Comparison of ENCODE assay signal across 8 cellular contexts in genomic region chr7:10974717-10975032, GRCh38. TPM values are rescaled to one million over a fixed set of nuclear protein-coding genes. Genes with fewer than 3 reads are reported as not detected.
DNase-seq lines count a peak whose midpoint lies in the region; ATAC-seq and TF ChIP-seq lines count a peak whose summit lies in the region.

No MANE protein-coding gene starts in this region.

- peak overlapping the region; percentile 84 for H3K27ac ChIP-seq in KOPT-K1 (ENCODE audit: low read depth, low read length, poor library complexity, severe bottlenecking)

- TF ChIP-seq POLR2A in lower leg skin (IDR thresholded peaks at IDR 0.05), result no peak

- 21 to 27% methylated on average over 3 of the region's 3 CpGs for WGBS in lower leg skin, 2 donors

- peaks cover 25 to 27% of the 10 kb centered on the region in 2 donors for H3K36me3 Mint-ChIP-seq in activated naive CD4-positive, alpha-beta T cell treated with anti-CD3 and anti-CD28 coated beads, Interleukin-2, amount 50 U/mL, for 72 hours

- H3K9me3 Mint-ChIP-seq in activated naive CD4-positive, alpha-beta T cell treated with anti-CD3 and anti-CD28 coated beads, Interleukin-2, amount 50 U/mL, for 72 hours, result no peaks in the 10 kb centered on the region

- peak overlapping the region; percentile 72 for H3K4me3 ChIP-seq in lower leg skin (ENCODE audit: low read depth, poor library complexity, severe bottlenecking)

- no peak for TF ChIP-seq CTCF in lower leg skin (IDR thresholded peaks at IDR 0.05)

- intact Hi-C loops in lower leg skin (cut with DNase I; ENCODE audit: low total_unique reads), result no loop called here

- DNase-seq in G401 (ENCODE audit: low spot score) (peak; percentile 48), lower leg skin (ENCODE audit: low spot score in 2 of 2) (no peak), hepatic stellate cell (ENCODE audit: low spot score) (no peak), medulla oblongata (ENCODE audit: extremely low spot score) (no peak), HuH-7.5 (ENCODE audit: low spot score) (no peak)
- DNase-seq in activated naive CD4-positive, alpha-beta T cell treated with anti-CD3 and anti-CD28 coated beads, Interleukin-2, amount 50 U/mL, for 72 hours (ENCODE audit: low spot score in 2 of 2), result no peak

- H3K36me3 ChIP-seq in KOPT-K1 (ENCODE audit: insufficient read depth, low read length), result peaks cover 34% of the 10 kb centered on the region

- in situ Hi-C loops in G401 (cut with HindIII; ENCODE audit: low sequenced_read_pairs), result no loop called here

- no peak for ATAC-seq in activated naive CD4-positive, alpha-beta T cell treated with anti-CD3 and anti-CD28 coated beads, Interleukin-2, amount 50 U/mL, for 72 hours
- ATAC-seq in HG02588 (IDR thresholded peaks at IDR 0.05; ENCODE audit: unreplicated experiment), result no peak

- no peaks in the 10 kb centered on the region for H3K9me3 ChIP-seq in KOPT-K1 (ENCODE audit: insufficient read depth, low read length, poor library complexity, severe bottlenecking)

- H3K27ac Mint-ChIP-seq in activated naive CD4-positive, alpha-beta T cell treated with anti-CD3 and anti-CD28 coated beads, Interleukin-2, amount 50 U/mL, for 72 hours, result peak overlapping the region; percentile 96 to 98

RNA-seq across cellular contexts. Expression of gene PHF14, which starts 1.0 kb away (rescaled TPM):
- total RNA-seq in G401 (2014; rRNA removed; shearing (Covaris generic)), result 21.0 and 42.3 TPM in 2 replicates
- total RNA-seq in activated naive CD4-positive, alpha-beta T cell treated with anti-CD3 and anti-CD28 coated beads, Interleukin-2, amount 50 U/mL, for 72 hours, result 10 to 100 TPM; 32.5 to 48.2 TPM
- 10 to 100 TPM; 18.5 to 30.6 (median 23.4) TPM for total RNA-seq in lower leg skin
